ENCODE assay signal across 8 cellular contexts in genomic region chr16:67667434-67667816, GRCh38. TPM values are rescaled to one million over a fixed set of nuclear protein-coding genes. Genes with fewer than 3 reads are reported as not detected.
A peak's percentile ranks its signal among the peaks of the same experiment; 100 is the strongest.
DNase-seq lines count a peak whose midpoint lies in the region; ATAC-seq and TF ChIP-seq lines count a peak whose summit lies in the region.

No MANE protein-coding gene starts in this region.

- peaks cover 28% of the 10 kb centered on the region for H3K4me1 Mint-ChIP-seq in nephron progenitor cell

- peaks cover 15% of the 10 kb centered on the region for H3K36me3 Mint-ChIP-seq in nephron progenitor cell (ENCODE audit: low read depth)

- H3K9me3 ChIP-seq in HUES64 (ENCODE audit: insufficient read depth, low read depth, low read length) = no peaks in the 10 kb centered on the region

- H3K27ac Mint-ChIP-seq in nephron progenitor cell = no peak overlapping the region

- no peaks in the 10 kb centered on the region for H3K36me3 ChIP-seq in HUES64 (ENCODE audit: insufficient read depth, low read length)

- DNase-seq in AG10803 (ENCODE audit: low read depth) (no peak), coronary artery (ENCODE audit: low spot score) (no peak), nephron progenitor cell (no peak), head of caudate nucleus (no peak), NCI-H69 (lab: John Stamatoyannopoulos, UW) (no peak)

- intact Hi-C loops in head of caudate nucleus (cut with DNase I) = loop anchor here (5.0 kb wide), 1 partner anchor 145 kb away; no protein-coding TSS in a partner anchor

- peaks cover 4% of the 10 kb centered on the region; the same call in 1 of the 2 replicates for H3K4me1 ChIP-seq in HUES64 (ENCODE audit: insufficient read depth, low read length)

- peaks cover 7% of the 10 kb centered on the region for H3K27me3 Mint-ChIP-seq in nephron progenitor cell (ENCODE audit: low read depth, poor library complexity)

- WGBS in HUES64 = 39% methylated on average over 12 of the region's 13 CpGs

- H3K4me3 ChIP-seq in AG10803 (ENCODE audit: low read length) = peak overlapping the region; percentile 64
- peak overlapping the region; percentile 76 for H3K4me3 ChIP-seq in HUES64 (ENCODE audit: low read length)
- peak overlapping the region; percentile 84 for H3K4me3 ChIP-seq in coronary artery

- TF ChIP-seq CTCF in AG10803 (conservative IDR thresholded peaks at IDR 0.05; ENCODE audit: low read length) = no peak
- TF ChIP-seq CTCF in coronary artery (IDR thresholded peaks at IDR 0.05) = no peak
- no peak for TF ChIP-seq CTCF in nephron progenitor cell (IDR thresholded peaks at IDR 0.05)

- no peak overlapping the region; the same call in 1 of the 2 replicates for H3K9ac ChIP-seq in HUES64 (ENCODE audit: low read depth, low read length)

- no peak for ATAC-seq in HG03108 (IDR thresholded peaks at IDR 0.05; ENCODE audit: unreplicated experiment)
- no peak for ATAC-seq in GM18907 (IDR thresholded peaks at IDR 0.05; ENCODE audit: unreplicated experiment)

- peaks cover 6% of the 10 kb centered on the region; the same call in 1 of the 2 replicates for H3K27me3 ChIP-seq in HUES64 (ENCODE audit: insufficient read depth, low read length)

- no peaks in the 10 kb centered on the region for H3K9me3 Mint-ChIP-seq in nephron progenitor cell

- peak overlapping the region; percentile 77 for H3K4me3 Mint-ChIP-seq in nephron progenitor cell

- no peak overlapping the region for H3K27ac ChIP-seq in HUES64 (ENCODE audit: low read depth, low read length)
- H3K27ac ChIP-seq in coronary artery = peak overlapping the region; percentile 86 to 96

RNA-seq across cellular contexts. Expression of gene C16orf86, which starts 0.8 kb away (rescaled TPM):
- 0.45 TPM for polyA plus RNA-seq in HUES64 (2013, experiment 1 of 2)
- polyA plus RNA-seq in HUES64 (2013, experiment 2 of 2) = 1.3 TPM

RNA-seq across cellular contexts. Expression of gene ENKD1, which starts 0.9 kb away (rescaled TPM):
- polyA plus RNA-seq in HUES64 (2013, experiment 1 of 2) = 6.5 TPM
- 9.9 TPM for polyA plus RNA-seq in HUES64 (2013, experiment 2 of 2)

RNA-seq across cellular contexts. Expression of gene PARD6A, which starts 6.7 kb away (rescaled TPM):
- polyA plus RNA-seq in HUES64 (2013, experiment 1 of 2) = 7.2 TPM
- polyA plus RNA-seq in HUES64 (2013, experiment 2 of 2) = 6.1 TPM

RNA-seq across cellular contexts. Expression of gene ACD, which starts 7.4 kb away (rescaled TPM):
- 28.5 TPM for polyA plus RNA-seq in HUES64 (2013, experiment 1 of 2)
- 37.8 TPM for polyA plus RNA-seq in HUES64 (2013, experiment 2 of 2)

RNA-seq across cellular contexts. Expression of gene CARMIL2, which starts 22.5 kb away (rescaled TPM):
- polyA plus RNA-seq in HUES64 (2013, experiment 1 of 2) = 12.9 TPM
- 13.6 TPM for polyA plus RNA-seq in HUES64 (2013, experiment 2 of 2)
